In genomic region chr19:16581971-16582343, GRCh38 we compare ENCODE assay signal across 12 cellular contexts. TPM values are rescaled to one million over a fixed set of nuclear protein-coding genes. Genes with fewer than 3 reads are reported as not detected.
A peak's percentile ranks its signal among the peaks of the same experiment; 100 is the strongest.
DNase-seq lines count a peak whose midpoint lies in the region; ATAC-seq and TF ChIP-seq lines count a peak whose summit lies in the region.
"Had no signal": no experiment of that assay in that cellular context is flagged by ENCODE, and none has a peak within 500 bp of the region (broad histone marks: within the 10 kb centered on the region; RNA-seq: fewer than 3 reads in every experiment).

No MANE protein-coding gene starts in this region.

- peak overlapping the region; percentile 48 for H2AFZ ChIP-seq in parathyroid adenoma

- peak overlapping the region; percentile 62 for H3K4me2 ChIP-seq in parathyroid adenoma (ENCODE audit: low read length)

- H3K4me1 Mint-ChIP-seq in CD8-positive, alpha-beta T cell (ENCODE audit: low read depth): peaks cover 64% of the 10 kb centered on the region
- H3K4me1 Mint-ChIP-seq in effector memory CD8-positive, alpha-beta T cell (ENCODE audit: low read depth in 2 of 2): peaks cover 41 to 59% of the 10 kb centered on the region in 2 donors

- no peaks in the 10 kb centered on the region for H3K9me3 ChIP-seq in CD8-positive, alpha-beta T cell (ENCODE audit: low read length)
- H3K9me3 ChIP-seq in parathyroid adenoma (ENCODE audit: control insufficient read depth, low read length): no peaks in the 10 kb centered on the region
- H3K9me3 ChIP-seq: left lung, sigmoid colon had no signal

- H3K27me3 ChIP-seq in CD8-positive, alpha-beta T cell (ENCODE audit: insufficient read depth, low read length): no peaks in the 10 kb centered on the region
- no peaks in the 10 kb centered on the region for H3K27me3 ChIP-seq in parathyroid adenoma (ENCODE audit: control insufficient read depth, insufficient read depth, low read length)
- H3K27me3 ChIP-seq: left lung, sigmoid colon had no signal

- CTCF ChIA-PET in CD8-positive, alpha-beta T cell (lab: Charles Lee): no interaction called here
- CTCF ChIA-PET in RWPE1 (lab: Yijun Ruan, JAX): no interaction called here

- POLR2A ChIA-PET in CD8-positive, alpha-beta T cell (lab: Charles Lee): interaction anchor here (0.6 kb wide), 1 partner anchor 16 kb away, joined by 4 read pairs; no protein-coding TSS in a partner anchor
- POLR2A ChIA-PET in RWPE1 (lab: Yijun Ruan, JAX; ENCODE audit: low non-redundant PET): interaction anchor here (0.7 kb wide), 1 partner anchor 37 kb away, joined by 3 read pairs; no protein-coding TSS in a partner anchor

- no peak overlapping the region for H3K9ac ChIP-seq in parathyroid adenoma
- H3K9ac ChIP-seq: KMS-11 had no signal

- no peak overlapping the region for H3K4me3 ChIP-seq in CD8-positive, alpha-beta T cell (ENCODE audit: low read depth, low read length)
- H3K4me3 ChIP-seq in parathyroid adenoma (ENCODE audit: low read depth, low read length): peak overlapping the region; percentile 40
- H3K4me3 ChIP-seq: left lung, sigmoid colon had no signal

- peaks cover 13% of the 10 kb centered on the region for H3K36me3 ChIP-seq in CD8-positive, alpha-beta T cell (ENCODE audit: insufficient read depth, low read length)
- no peaks in the 10 kb centered on the region for H3K36me3 ChIP-seq in parathyroid adenoma (ENCODE audit: control insufficient read depth, insufficient read depth, low read length)

- H3K79me2 ChIP-seq in parathyroid adenoma: peaks cover 50% of the 10 kb centered on the region

- H3K27ac Mint-ChIP-seq in CD8-positive, alpha-beta T cell: peak overlapping the region; percentile 22
- peak overlapping the region; percentile 79 to 93 for H3K27ac Mint-ChIP-seq in effector memory CD8-positive, alpha-beta T cell

- no peaks in the 10 kb centered on the region for H3K9me3 Mint-ChIP-seq in CD8-positive, alpha-beta T cell
- no peaks in the 10 kb centered on the region for H3K9me3 Mint-ChIP-seq in effector memory CD8-positive, alpha-beta T cell

- no peak overlapping the region for H3K27ac ChIP-seq in CD8-positive, alpha-beta T cell (ENCODE audit: low read depth, low read length)
- H3K27ac ChIP-seq in RWPE1 (peak overlapping the region; percentile 78), parathyroid adenoma (peak overlapping the region; percentile 93)
- H3K27ac ChIP-seq: KMS-11, left lung had no signal

- DNase-seq in CD8-positive, alpha-beta T cell: no peak
- DNase-seq in RWPE1 (ENCODE audit: low spot score): no peak
- no peak for DNase-seq in effector memory CD8-positive, alpha-beta T cell
- no peak for DNase-seq in SW480 (ENCODE audit: low spot score)
- DNase-seq: DMS53, SHP77, sigmoid colon had no signal

- intact Hi-C loops in CD8-positive, alpha-beta T cell (cut with DNase I, micrococcal nuclease): loop anchor here in 1 of 2 experiments (5.0 kb wide), 1 partner anchor 745 kb away; no protein-coding TSS in a partner anchor

- H3K36me3 Mint-ChIP-seq in CD8-positive, alpha-beta T cell: peaks cover 27% of the 10 kb centered on the region
- peaks cover 74% of the 10 kb centered on the region for H3K36me3 Mint-ChIP-seq in effector memory CD8-positive, alpha-beta T cell (ENCODE audit: insufficient read depth)

- peaks cover 52% of the 10 kb centered on the region for H3K4me1 ChIP-seq in CD8-positive, alpha-beta T cell (ENCODE audit: insufficient read depth, low read length)
- peaks cover 38% of the 10 kb centered on the region for H3K4me1 ChIP-seq in parathyroid adenoma

- H3K4me3 Mint-ChIP-seq in CD8-positive, alpha-beta T cell: no peak overlapping the region
- H3K4me3 Mint-ChIP-seq in effector memory CD8-positive, alpha-beta T cell: peak overlapping the region; percentile 25 to 45

- TF ChIP-seq CTCF in CD8-positive, alpha-beta T cell (IDR thresholded peaks at IDR 0.05): no peak
- no peak for TF ChIP-seq CTCF in RWPE1 (conservative IDR thresholded peaks at IDR 0.05; ENCODE audit: low read depth)
- TF ChIP-seq CTCF in parathyroid adenoma (IDR thresholded peaks at IDR 0.05): no peak

- no peak for ATAC-seq in CD8-positive, alpha-beta T cell
- no peak for ATAC-seq in effector memory CD8-positive, alpha-beta T cell (replicated peaks)
- ATAC-seq in GM21423 (IDR thresholded peaks at IDR 0.05; ENCODE audit: unreplicated experiment) (no peak), HG03139 (IDR thresholded peaks at IDR 0.05; ENCODE audit: unreplicated experiment) (no peak)
- ATAC-seq: left lung had no signal

- no peaks in the 10 kb centered on the region for H3K27me3 Mint-ChIP-seq in CD8-positive, alpha-beta T cell (ENCODE audit: low read depth)
- H3K27me3 Mint-ChIP-seq in effector memory CD8-positive, alpha-beta T cell: no peaks in the 10 kb centered on the region

RNA-seq across cellular contexts. Expression of gene SLC35E1, which starts 9.7 kb away (rescaled TPM):
- total RNA-seq in CD8-positive, alpha-beta T cell: 10 to 100 TPM; 92.3 to 95.4 TPM

RNA-seq across cellular contexts. Expression of gene CHERP, which starts 39.7 kb away (rescaled TPM):
- total RNA-seq in CD8-positive, alpha-beta T cell: 10 to 100 TPM; 68.7 to 68.9 TPM

RNA-seq across cellular contexts. Expression of gene MED26, which starts 46.0 kb away (rescaled TPM):
- 10 to 100 TPM; 65.6 to 68.0 TPM for total RNA-seq in CD8-positive, alpha-beta T cell
